ENCODE assay signal across 22 cellular contexts in the genomic region with DNA sequence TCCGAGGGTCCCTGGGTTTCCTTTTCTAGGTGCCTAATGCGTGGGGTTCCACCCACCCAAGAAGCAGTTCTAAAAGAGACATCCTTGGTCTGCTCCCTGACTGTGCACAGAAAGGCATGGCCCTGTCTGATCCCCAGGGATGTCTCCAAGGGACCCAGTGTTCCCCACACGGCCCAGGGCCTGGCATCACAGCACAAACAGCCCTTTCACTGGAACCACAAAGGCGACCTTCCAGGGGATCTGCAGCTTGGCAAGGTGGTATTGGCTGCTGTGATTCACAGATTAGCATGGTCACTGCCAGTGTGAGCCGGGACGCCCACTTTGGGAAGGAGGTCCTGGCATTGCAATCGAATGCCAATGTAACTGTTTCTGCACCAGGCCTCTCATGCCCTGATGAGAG. TPM values are rescaled to one million over a fixed set of nuclear protein-coding genes. Genes with fewer than 3 reads are reported as not detected.
A peak's percentile ranks its signal among the peaks of the same experiment; 100 is the strongest.
DNase-seq lines count a peak whose midpoint lies in the region; ATAC-seq and FAIRE-seq lines count a peak whose summit lies in the region.
"Had no signal": no experiment of that assay in that cellular context is flagged by ENCODE, and none has a peak within 500 bp of the region (broad histone marks: within the 10 kb centered on the region; RNA-seq: fewer than 3 reads in every experiment).

No MANE protein-coding gene starts in this region.

- H4K8ac ChIP-seq in mesenchymal stem cell (ENCODE audit: low read length) = peak overlapping the region; percentile 64

- H3K36me3 ChIP-seq in mesenchymal stem cell (ENCODE audit: control insufficient read depth in 1 of 2, insufficient read depth in 2 of 2, low read depth in 1 of 2, low read length in 2 of 2) (no peaks in the 10 kb centered on the region), aorta (ENCODE audit: control insufficient read depth in 1 of 2, insufficient read depth in 2 of 2, low read length in 1 of 2) (no peaks in the 10 kb centered on the region)
- H3K36me3 ChIP-seq: heart left ventricle, neural progenitor cell, Peyer's patch, SJSA1 had no signal

- peaks cover 31% of the 10 kb centered on the region for H3K79me1 ChIP-seq in mesenchymal stem cell (replicated peaks; ENCODE audit: low read length, poor library complexity, severe bottlenecking)

- H3K27me3 ChIP-seq in mesenchymal stem cell (ENCODE audit: control insufficient read depth in 1 of 2, insufficient read depth in 1 of 2, low read length in 2 of 2) = no peaks in the 10 kb centered on the region
- no peaks in the 10 kb centered on the region for H3K27me3 ChIP-seq in aorta (ENCODE audit: control insufficient read depth in 1 of 2, insufficient read depth in 2 of 2, low read length in 1 of 2)

- WGBS in mesenchymal stem cell = 93% methylated on average over 6 of the region's 7 CpGs
- WGBS in aorta, 2 donors = 13 to 24% methylated on average over 7 of the region's 7 CpGs

- H2BK15ac ChIP-seq in mesenchymal stem cell (ENCODE audit: low read depth, poor library complexity, severe bottlenecking) = no peak overlapping the region

- H3K27ac ChIP-seq in mesenchymal stem cell (ENCODE audit: low read length, poor library complexity, severe bottlenecking) = no peak overlapping the region
- peak overlapping the region; percentile 2 to 50 for H3K27ac ChIP-seq in aorta (ENCODE audit: low read depth in 1 of 2, low read length in 2 of 2)
- H3K27ac ChIP-seq: neural progenitor cell, Peyer's patch, SJSA1 had no signal

- intact Hi-C loops in aorta (cut with DNase I) = loop anchor here (5.0 to 10.0 kb wide), 6 partner anchors 39 to 206 kb away; no protein-coding TSS in a partner anchor

- H3K23ac ChIP-seq in mesenchymal stem cell (ENCODE audit: low read length in 2 of 2) = peak overlapping the region; percentile 20 to 47

- H3K4ac ChIP-seq in mesenchymal stem cell (ENCODE audit: low read depth in 1 of 2, low read length in 2 of 2) = peak overlapping the region; percentile 32 to 36

- H3K4me3 ChIP-seq in mesenchymal stem cell (ENCODE audit: insufficient read depth in 1 of 2, low read depth in 1 of 2, low read length in 2 of 2) (no peak overlapping the region), aorta (ENCODE audit: low read length in 2 of 2) (no peak overlapping the region)
- H3K4me3 ChIP-seq: heart left ventricle, lung, neural progenitor cell, Peyer's patch, SJSA1 had no signal

- peak overlapping the region in 1 of 2 experiments; percentile 75 for H2BK12ac ChIP-seq in mesenchymal stem cell (ENCODE audit: low read length in 2 of 2)

- ATAC-seq in aorta (ENCODE audit: low FRiP score) = peak; percentile 42
- ATAC-seq: heart left ventricle; stimulated activated naive CD8-positive, alpha-beta T cell treated with anti-CD3 and anti-CD28 coated beads, Interleukin-15, Interleukin-2, amounts not matched to agents 100 U/mL and 50 U/mL, for 24 hours; T-cell had no signal

- FAIRE-seq in RCC 7860 (lab: Jason Lieb, UNC) = no peak
- FAIRE-seq: TTC549 had no signal

- peaks cover 11% of the 10 kb centered on the region for H3K4me1 ChIP-seq in mesenchymal stem cell (ENCODE audit: control insufficient read depth, insufficient read depth, low read depth, low read length)
- peaks cover 5 to 14% of the 10 kb centered on the region in 2 donors for H3K4me1 ChIP-seq in aorta (ENCODE audit: control insufficient read depth in 1 of 2, insufficient read depth in 2 of 2, low read length in 2 of 2)
- H3K4me1 ChIP-seq: Peyer's patch had no signal

- H3K18ac ChIP-seq in mesenchymal stem cell (ENCODE audit: low read depth in 1 of 2, low read length in 2 of 2) = peak overlapping the region; percentile 40 to 72

- H3K9me3 ChIP-seq in mesenchymal stem cell (ENCODE audit: control insufficient read depth, low read length) = no peaks in the 10 kb centered on the region
- H3K9me3 ChIP-seq in aorta (ENCODE audit: control insufficient read depth, low read length) = no peaks in the 10 kb centered on the region
- H3K9me3 ChIP-seq: heart left ventricle, Peyer's patch, SJSA1 had no signal

- no peak overlapping the region for H3K9ac ChIP-seq in mesenchymal stem cell (ENCODE audit: low read length)
- H3K9ac ChIP-seq: neural progenitor cell had no signal

- no peak overlapping the region for H2AK5ac ChIP-seq in mesenchymal stem cell (ENCODE audit: low read length, severe bottlenecking)

- H2BK120ac ChIP-seq in mesenchymal stem cell (ENCODE audit: low read depth, low read length) = no peak overlapping the region

- peak in 48 of 58 donors; percentile 17 to 91 (median 60) for DNase-seq in anterior cingulate cortex (lab: John Stamatoyannopoulos, UW)
- DNase-seq in mesenchymal stem cell = no peak
- DNase-seq in putamen (ENCODE audit: low spot score) = peak; percentile 61
- DNase-seq in aorta = peak; percentile 62 to 77
- DNase-seq in SHP77 (lab: John Stamatoyannopoulos, UW) = no peak
- no peak for DNase-seq in NCI-H748 (lab: John Stamatoyannopoulos, UW; ENCODE audit: unreplicated experiment)
- no peak for DNase-seq in RCC 7860 (ENCODE audit: low spot score)
- DNase-seq: activated CD4-positive, alpha-beta memory T cell treated with anti-CD3 and anti-CD28 coated beads, Interleukin-2, amount 10 ng/mL, durations not matched to agents 7 days and 5 days; activated CD4-positive, CD25-positive, alpha-beta regulatory T cell treated with anti-CD3 and anti-CD28 coated beads, Interleukin-2, amount 50 U/mL, for 72 hours; H9; heart left ventricle; NCI-H1092; NCI-H187; NCI-H524; NK-92 treated with Interleukin-12 subunit alpha and Interleukin-12 subunit beta, amount 100 ng/mL, for 24 hours; Peyer's patch; stimulated activated naive CD8-positive, alpha-beta T cell treated with anti-CD3 and anti-CD28 coated beads, Interleukin-15, Interleukin-2, amounts not matched to agents 100 U/mL and 50 U/mL, for 24 hours; T-cell had no signal

- peak overlapping the region; percentile 79 for H4K91ac ChIP-seq in mesenchymal stem cell (ENCODE audit: low read length)

- H3K14ac ChIP-seq in mesenchymal stem cell (ENCODE audit: low read length in 2 of 2) = peak overlapping the region in 1 of 2 experiments; percentile 46

- H2AFZ ChIP-seq in mesenchymal stem cell (ENCODE audit: low read depth, low read length) = no peak overlapping the region
- H2AFZ ChIP-seq: neural progenitor cell had no signal

- H2BK5ac ChIP-seq in mesenchymal stem cell (ENCODE audit: low read depth, low read length, poor library complexity, severe bottlenecking) = no peak overlapping the region

- H3K4me2 ChIP-seq in mesenchymal stem cell (ENCODE audit: low read length, poor library complexity, severe bottlenecking) = no peak overlapping the region
- H3K4me2 ChIP-seq: neural progenitor cell had no signal

RNA-seq across cellular contexts. Expression of a gene that starts 6.4 kb away (rescaled TPM):
- polyA plus RNA-seq in mesenchymal stem cell (2013, experiment 1 of 2) = 21.9 TPM
- polyA plus RNA-seq in mesenchymal stem cell (2013, experiment 2 of 2) = 21.7 TPM
- 100 to 1,000 TPM; 144 to 163 TPM for total RNA-seq in aorta
- 100 to 1,000 TPM in 1 of 2 donors, 10 to 100 TPM in 1; 36.8 to 106 TPM for polyA plus RNA-seq in aorta

Comparison
In these comparisons a context has a peak if more than half of its experiments do, and no peak if none do; other contexts are left out.
1. DNase-seq: peak in anterior cingulate cortex (48 of 58), putamen (single experiment) and aorta (2 of 2); none in mesenchymal stem cell (single experiment), SHP77 (0 of 2), NCI-H748 (single experiment) and RCC 7860 (single experiment).